In genomic region chr17:2723997-2724782, GRCh38 we compare ENCODE assay signal across 10 cellular contexts. TPM values are rescaled to one million over a fixed set of nuclear protein-coding genes. Genes with fewer than 3 reads are reported as not detected.
DNase-seq lines count a peak whose midpoint lies in the region; FAIRE-seq lines count a peak whose summit lies in the region.
"Had no signal": no experiment of that assay in that cellular context is flagged by ENCODE, and none has a peak within 500 bp of the region (broad histone marks: within the 10 kb centered on the region; RNA-seq: fewer than 3 reads in every experiment).

No MANE protein-coding gene starts in this region.

- DNase-seq in H7: peak; percentile 96
- DNase-seq in astrocyte of the hippocampus (ENCODE audit: low read depth, low spot score): peak; percentile 43
- DNase-seq in islet precursor cell: peak; percentile 93
- DNase-seq in small intestine: peak; percentile 49
- DNase-seq in mucosa of gallbladder (ENCODE audit: low spot score): no peak
- DNase-seq in AG08395 (ENCODE audit: low spot score): no peak
- DNase-seq in NCI-H187 treated with DMSO at 0.1 percent for 48 hours (lab: John Stamatoyannopoulos, UW): no peak
- no peak for DNase-seq in midbrain (lab: John Stamatoyannopoulos, UW)
- DNase-seq: effector memory CD4-positive, alpha-beta T cell; WERI-Rb-1 had no signal

- H3K27ac ChIP-seq in small intestine (ENCODE audit: low read depth in 1 of 2, low read length in 1 of 2): peak overlapping the region in 1 of 2 donors; percentile 50
- H3K27ac ChIP-seq: WERI-Rb-1 had no signal

- no peaks in the 10 kb centered on the region for H3K9me3 ChIP-seq in small intestine (ENCODE audit: control insufficient read depth, low read depth)

- 2% methylated on average over 23 to 98 of the region's 98 CpGs for WGBS in small intestine, 3 donors

- peaks cover 0 to 3% of the 10 kb centered on the region in 2 donors for H3K4me1 ChIP-seq in small intestine (ENCODE audit: control insufficient read depth in 2 of 2, insufficient read depth in 1 of 2, low read depth in 1 of 2, low read length in 1 of 2)

- H3K36me3 ChIP-seq in H7 (replicated peaks; ENCODE audit: control insufficient read depth, insufficient read depth, low read length) (no peaks in the 10 kb centered on the region; the same call in 1 of the 2 replicates), small intestine (ENCODE audit: control insufficient read depth in 2 of 2, insufficient read depth in 2 of 2, low read length in 2 of 2) (no peaks in the 10 kb centered on the region)

- H3K27me3 ChIP-seq in H7 (ENCODE audit: control insufficient read depth, insufficient read depth, low read length) (no peaks in the 10 kb centered on the region), small intestine (ENCODE audit: control insufficient read depth in 2 of 2, insufficient read depth in 2 of 2, low read length in 2 of 2) (peaks cover 0 to 10% of the 10 kb centered on the region in 2 donors)

- H3K4me3 ChIP-seq in H7 (ENCODE audit: insufficient read depth, low read depth, low read length): peak overlapping the region; percentile 56
- H3K4me3 ChIP-seq in small intestine (ENCODE audit: low read depth in 1 of 2, low read length in 2 of 2): peak overlapping the region; percentile 25 to 38

- FAIRE-seq in small intestine (lab: Jason Lieb, UNC): no peak

RNA-seq across cellular contexts. Expression of gene CLUH, which starts 12.6 kb away (rescaled TPM):
- total RNA-seq in H7 (2014; rRNA removed; shearing (Covaris generic)): 131 and 148 TPM in 2 replicates
- polyA plus RNA-seq in small intestine: 10 to 100 TPM; 46.3 to 90.1 (median 55.7) TPM
- 87.4 TPM for total RNA-seq in mucosa of gallbladder

RNA-seq across cellular contexts. Expression of gene CCDC92B, which starts 25.3 kb away (rescaled TPM):
- total RNA-seq in H7 (2014; rRNA removed; shearing (Covaris generic)): 2.5 and 3.7 TPM in 2 replicates
- under 1 TPM in 2 of 3 donors, not detected in 1; 0.22 to 0.75 TPM for polyA plus RNA-seq in small intestine
- 0.14 TPM for total RNA-seq in mucosa of gallbladder

Comparison
In these comparisons a context has a peak if more than half of its experiments do, and no peak if none do; other contexts are left out.
1. DNase-seq: peak in H7 (single experiment), astrocyte of the hippocampus (single experiment), islet precursor cell (single experiment) and small intestine (single experiment); none in mucosa of gallbladder (single experiment), AG08395 (single experiment), NCI-H187 treated with DMSO at 0.1 percent for 48 hours (single experiment) and midbrain (single experiment).